In the genomic region with DNA sequence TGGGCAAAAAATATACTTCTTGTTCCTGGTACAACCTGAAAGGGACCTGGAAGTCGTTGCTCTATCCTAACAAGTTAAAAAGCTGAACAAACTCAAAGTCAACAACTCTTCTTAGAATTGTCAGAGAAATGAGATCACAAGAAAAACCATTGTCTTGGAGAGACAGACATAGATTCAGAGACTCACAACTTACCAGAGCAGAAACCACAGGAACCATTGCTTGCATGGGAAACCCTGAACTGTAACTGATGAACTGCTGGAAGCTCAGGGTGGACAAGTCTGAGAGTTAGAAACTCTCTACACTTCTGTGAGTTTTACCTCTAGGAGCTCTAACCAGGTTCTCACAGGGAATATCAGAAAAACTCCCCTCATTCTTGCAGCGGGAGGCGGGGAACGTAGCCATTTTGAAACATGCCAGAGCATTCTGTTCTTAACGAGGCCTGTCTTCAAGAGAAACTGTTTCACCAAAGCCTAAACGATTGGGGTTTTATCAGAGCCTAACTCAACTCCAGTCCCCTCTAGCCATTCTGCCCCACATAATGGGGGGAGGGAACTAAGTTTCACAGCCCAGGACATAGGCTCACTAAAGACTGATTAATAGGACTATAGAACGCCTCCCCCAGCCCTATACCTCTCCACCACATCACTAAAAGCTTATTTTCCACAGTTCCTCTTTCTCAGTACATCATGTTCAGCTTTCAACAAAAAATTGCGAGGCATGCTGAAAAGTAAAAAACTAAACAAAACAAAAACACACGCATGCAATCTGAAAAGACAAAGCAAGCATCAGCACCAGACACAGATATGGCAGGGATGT, we compare ENCODE assay signal across 18 cellular contexts. TPM values are rescaled to one million over a fixed set of nuclear protein-coding genes. Genes with fewer than 3 reads are reported as not detected.
DNase-seq lines count a peak whose midpoint lies in the region; ATAC-seq and TF ChIP-seq lines count a peak whose summit lies in the region.
"Had no signal": no experiment of that assay in that cellular context is flagged by ENCODE, and none has a peak within 500 bp of the region (broad histone marks: within the 10 kb centered on the region; RNA-seq: fewer than 3 reads in every experiment).

No MANE protein-coding gene starts in this region.

- H3K36me3 Mint-ChIP-seq in activated T-helper 1 cell treated with anti-CD3 and anti-CD28 coated beads, Interleukin-12 subunit alpha, Interleukin-12 subunit beta, Interleukin-2, Interleukin-4 antibody, amounts not matched to agents 30 ng/mL and 10 ng/mL and 1 ng/mL, durations not matched to agents 14 hours and 24 hours and 36 hours (ENCODE audit: low read depth): peaks cover 18% of the 10 kb centered on the region
- H3K36me3 Mint-ChIP-seq in stimulated activated naive B cell treated with anti-CD40 and anti-IgM and Interleukin-4, amounts not matched to agents 10 μg/mL and 1 μg/mL and 100 μg/mL, for 72 hours: peaks cover 4 to 9% of the 10 kb centered on the region in 2 donors
- peaks cover 4 to 9% (median 6%) of the 10 kb centered on the region in 3 donors for H3K36me3 Mint-ChIP-seq in immature natural killer cell
- H3K36me3 Mint-ChIP-seq: WTC11 had no signal

- H3K27ac ChIP-seq in left ventricle myocardium inferior (replicated peaks): no peak overlapping the region
- H3K27ac ChIP-seq: pancreas, RWPE1 had no signal

- no peak overlapping the region for H3K4me3 ChIP-seq in left ventricle myocardium inferior
- H3K4me3 ChIP-seq: pancreas had no signal

- DNase-seq in Right ventricle myocardium inferior (ENCODE audit: missing footprints): no peak
- no peak for DNase-seq in left ventricle myocardium inferior
- DNase-seq in activated T-helper 1 cell treated with anti-CD3 and anti-CD28 coated beads, Interleukin-12 subunit alpha, Interleukin-12 subunit beta, Interleukin-2, Interleukin-4 antibody, amounts not matched to agents 30 ng/mL and 10 ng/mL and 1 ng/mL, durations not matched to agents 14 hours and 24 hours and 36 hours (ENCODE audit: low spot score): no peak
- DNase-seq in stimulated activated naive B cell treated with anti-CD40 and anti-IgM and Interleukin-4, amounts not matched to agents 10 μg/mL and 1 μg/mL and 100 μg/mL, for 72 hours: no peak
- DNase-seq in DMS53 treated with DMSO at 0.1 percent for 48 hours (lab: John Stamatoyannopoulos, UW; ENCODE audit: unreplicated experiment): no peak
- DNase-seq in immature natural killer cell: no peak
- no peak for DNase-seq in nucleus accumbens (lab: John Stamatoyannopoulos, UW)
- DNase-seq: activated gamma-delta T cell; aorta; CD4-positive, alpha-beta T cell; effector memory CD8-positive, alpha-beta T cell; head of caudate nucleus; pancreas; small intestine; stimulated activated CD4-positive, alpha-beta T cell treated with anti-CD3 and anti-CD28 coated beads, Interleukin-4, amount 100 ng/mL, for 1 hour had no signal

- H3K4me3 Mint-ChIP-seq in activated T-helper 1 cell treated with anti-CD3 and anti-CD28 coated beads, Interleukin-12 subunit alpha, Interleukin-12 subunit beta, Interleukin-2, Interleukin-4 antibody, amounts not matched to agents 30 ng/mL and 10 ng/mL and 1 ng/mL, durations not matched to agents 14 hours and 24 hours and 36 hours: no peak overlapping the region
- no peak overlapping the region for H3K4me3 Mint-ChIP-seq in stimulated activated naive B cell treated with anti-CD40 and anti-IgM and Interleukin-4, amounts not matched to agents 10 μg/mL and 1 μg/mL and 100 μg/mL, for 72 hours
- H3K4me3 Mint-ChIP-seq in immature natural killer cell: no peak overlapping the region
- H3K4me3 Mint-ChIP-seq: CD4-positive, alpha-beta T cell; effector memory CD8-positive, alpha-beta T cell; WTC11 had no signal

- no peaks in the 10 kb centered on the region for H3K27me3 ChIP-seq in left ventricle myocardium inferior (ENCODE audit: low read depth)
- H3K27me3 ChIP-seq: pancreas had no signal

- no peaks in the 10 kb centered on the region for H3K36me3 ChIP-seq in left ventricle myocardium inferior
- H3K36me3 ChIP-seq: pancreas had no signal

- peak; percentile 50 for ATAC-seq in Right ventricle myocardium inferior
- ATAC-seq in HG03342 (IDR thresholded peaks at IDR 0.05; ENCODE audit: unreplicated experiment): peak; percentile 50
- ATAC-seq in stimulated activated naive B cell treated with anti-CD40 and anti-IgM and Interleukin-4, amounts not matched to agents 10 μg/mL and 1 μg/mL and 100 μg/mL, for 72 hours (replicated peaks): peak; percentile 58 to 72
- ATAC-seq: effector memory CD8-positive, alpha-beta T cell; pancreas had no signal

- no peak for TF ChIP-seq CTCF in left ventricle myocardium inferior (IDR thresholded peaks at IDR 0.05; ENCODE audit: borderline replicate concordance)

- peaks cover 15% of the 10 kb centered on the region for H3K9me3 ChIP-seq in left ventricle myocardium inferior (replicated peaks)
- H3K9me3 ChIP-seq: pancreas had no signal

- peaks cover 33% of the 10 kb centered on the region for H3K4me1 Mint-ChIP-seq in activated T-helper 1 cell treated with anti-CD3 and anti-CD28 coated beads, Interleukin-12 subunit alpha, Interleukin-12 subunit beta, Interleukin-2, Interleukin-4 antibody, amounts not matched to agents 30 ng/mL and 10 ng/mL and 1 ng/mL, durations not matched to agents 14 hours and 24 hours and 36 hours (ENCODE audit: low read depth)
- peaks cover 4 to 10% of the 10 kb centered on the region in 2 donors for H3K4me1 Mint-ChIP-seq in stimulated activated naive B cell treated with anti-CD40 and anti-IgM and Interleukin-4, amounts not matched to agents 10 μg/mL and 1 μg/mL and 100 μg/mL, for 72 hours
- no peaks in the 10 kb centered on the region for H3K4me1 Mint-ChIP-seq in immature natural killer cell

- peaks cover 14% of the 10 kb centered on the region for H3K4me1 ChIP-seq in left ventricle myocardium inferior
- H3K4me1 ChIP-seq: pancreas had no signal

- H3K27ac Mint-ChIP-seq in activated T-helper 1 cell treated with anti-CD3 and anti-CD28 coated beads, Interleukin-12 subunit alpha, Interleukin-12 subunit beta, Interleukin-2, Interleukin-4 antibody, amounts not matched to agents 30 ng/mL and 10 ng/mL and 1 ng/mL, durations not matched to agents 14 hours and 24 hours and 36 hours: peak overlapping the region; percentile 73
- no peak overlapping the region for H3K27ac Mint-ChIP-seq in stimulated activated naive B cell treated with anti-CD40 and anti-IgM and Interleukin-4, amounts not matched to agents 10 μg/mL and 1 μg/mL and 100 μg/mL, for 72 hours
- H3K27ac Mint-ChIP-seq in immature natural killer cell: no peak overlapping the region
- H3K27ac Mint-ChIP-seq: CD4-positive, alpha-beta T cell; effector memory CD8-positive, alpha-beta T cell; WTC11 had no signal

- H3K9me3 Mint-ChIP-seq in activated T-helper 1 cell treated with anti-CD3 and anti-CD28 coated beads, Interleukin-12 subunit alpha, Interleukin-12 subunit beta, Interleukin-2, Interleukin-4 antibody, amounts not matched to agents 30 ng/mL and 10 ng/mL and 1 ng/mL, durations not matched to agents 14 hours and 24 hours and 36 hours: peaks cover 21% of the 10 kb centered on the region
- H3K9me3 Mint-ChIP-seq in stimulated activated naive B cell treated with anti-CD40 and anti-IgM and Interleukin-4, amounts not matched to agents 10 μg/mL and 1 μg/mL and 100 μg/mL, for 72 hours: peaks cover 13 to 14% of the 10 kb centered on the region in 2 donors
- no peaks in the 10 kb centered on the region for H3K9me3 Mint-ChIP-seq in immature natural killer cell

- intact Hi-C loops in Right ventricle myocardium inferior (cut with DNase I) (no loop called here), left ventricle myocardium inferior (cut with micrococcal nuclease) (no loop called here)
- intact Hi-C loops in activated T-helper 1 cell treated with anti-CD3 and anti-CD28 coated beads, Interleukin-12 subunit alpha, Interleukin-12 subunit beta, Interleukin-2, Interleukin-4 antibody, amounts not matched to agents 30 ng/mL and 10 ng/mL and 1 ng/mL, durations not matched to agents 14 hours and 24 hours and 36 hours (cut with micrococcal nuclease): loop anchor here (5.0 kb wide), 1 partner anchor 42 kb away; no protein-coding TSS in a partner anchor

- peaks cover 6% of the 10 kb centered on the region for H3K27me3 Mint-ChIP-seq in activated T-helper 1 cell treated with anti-CD3 and anti-CD28 coated beads, Interleukin-12 subunit alpha, Interleukin-12 subunit beta, Interleukin-2, Interleukin-4 antibody, amounts not matched to agents 30 ng/mL and 10 ng/mL and 1 ng/mL, durations not matched to agents 14 hours and 24 hours and 36 hours (ENCODE audit: insufficient read depth)
- H3K27me3 Mint-ChIP-seq in stimulated activated naive B cell treated with anti-CD40 and anti-IgM and Interleukin-4, amounts not matched to agents 10 μg/mL and 1 μg/mL and 100 μg/mL, for 72 hours: peaks cover 11 to 20% of the 10 kb centered on the region in 2 donors
- H3K27me3 Mint-ChIP-seq in immature natural killer cell (ENCODE audit: low read depth in 3 of 3): peaks cover 2 to 10% (median 4%) of the 10 kb centered on the region in 3 donors

RNA-seq across cellular contexts. Expression of gene GSDME, which starts 12.0 kb away (rescaled TPM):
- total RNA-seq in Right ventricle myocardium inferior (4.1 TPM), left ventricle myocardium inferior (5.6 TPM)
- 10.6 and 11.0 TPM in 2 replicates for total RNA-seq in activated T-helper 1 cell treated with anti-CD3 and anti-CD28 coated beads, Interleukin-12 subunit alpha, Interleukin-12 subunit beta, Interleukin-2, Interleukin-4 antibody, amounts not matched to agents 30 ng/mL and 10 ng/mL and 1 ng/mL, durations not matched to agents 14 hours and 24 hours and 36 hours
- polyA plus RNA-seq in immature natural killer cell: under 1 TPM in 1 of 3 donors, not detected in 2; 0.10 TPM
